10 cellular contexts compared by ENCODE assay signal in genomic region chr3:43162573-43163084, GRCh38. TPM values are rescaled to one million over a fixed set of nuclear protein-coding genes. Genes with fewer than 3 reads are reported as not detected.
DNase-seq lines count a peak whose midpoint lies in the region; ATAC-seq, FAIRE-seq and TF ChIP-seq lines count a peak whose summit lies in the region.
"Had no signal": no experiment of that assay in that cellular context is flagged by ENCODE, and none has a peak within 500 bp of the region (broad histone marks: within the 10 kb centered on the region; RNA-seq: fewer than 3 reads in every experiment).

No MANE protein-coding gene starts in this region.

- H3K27me3 ChIP-seq in PC-3 (ENCODE audit: low read length) (no peaks in the 10 kb centered on the region), ovary (no peaks in the 10 kb centered on the region)
- H3K27me3 ChIP-seq: tibial nerve had no signal

- POLR2A ChIA-PET in PC-3 (lab: Charles Lee; ENCODE audit: unreplicated experiment): interaction anchor here (0.7 to 0.9 kb wide), 2 partner anchors 9 to 17 kb away, joined by 4 read pairs; no protein-coding TSS in a partner anchor

- WGBS in ovary, 3 donors: 76 to 77% (median 76%) methylated on average over 8 of the region's 8 CpGs

- peak; percentile 63 for ATAC-seq in PC-3
- ATAC-seq in left ventricle myocardium superior: peak; percentile 14
- ATAC-seq in HG02571 (IDR thresholded peaks at IDR 0.05; ENCODE audit: unreplicated experiment): no peak

- TF ChIP-seq CTCF in PC-3 (conservative IDR thresholded peaks at IDR 0.05; ENCODE audit: low read depth, low read length): no peak
- TF ChIP-seq CTCF in ovary (IDR thresholded peaks at IDR 0.05): no peak
- TF ChIP-seq CTCF in D721Med (IDR thresholded peaks at IDR 0.05; ENCODE audit: insufficient read depth, missing control alignments): no peak

- H3K4me3 ChIP-seq in PC-3 (ENCODE audit: low read length) (no peak overlapping the region), ovary (no peak overlapping the region)
- H3K4me3 ChIP-seq: tibial nerve had no signal

- no peak for FAIRE-seq in D721Med (lab: Jason Lieb, UNC)

- DNase-seq in PC-3: no peak
- peak; percentile 43 to 49 for DNase-seq in activated T-cell treated with anti-CD3 and anti-CD28 coated beads, Interleukin-2, amount 50 U/mL, for 48 hours
- DNase-seq in left ventricle myocardium superior: no peak
- DNase-seq in stimulated activated CD4-positive, alpha-beta T cell treated with anti-CD3 and anti-CD28 coated beads, Interleukin-4, amount 100 ng/mL, for 24 hours: peak; percentile 27
- no peak for DNase-seq in COLO829 (ENCODE audit: low spot score)
- DNase-seq in ovary: no peak
- no peak for DNase-seq in D721Med (ENCODE audit: insufficient read length, low spot score)
- DNase-seq: NCI-H510A treated with DMSO at 0.1 percent for 48 hours had no signal

- H3K4me1 ChIP-seq in PC-3 (ENCODE audit: insufficient read depth, low read length): peaks cover 13% of the 10 kb centered on the region
- H3K4me1 ChIP-seq in ovary (ENCODE audit: insufficient read depth): no peaks in the 10 kb centered on the region

- no peaks in the 10 kb centered on the region for H3K9me2 ChIP-seq in PC-3 (replicated peaks; ENCODE audit: low read length)

- H3F3A ChIP-seq in PC-3 (ENCODE audit: low read length, unreplicated experiment): no peaks in the 10 kb centered on the region

- H3K9me3 ChIP-seq in PC-3 (ENCODE audit: low read length): peaks cover 14% of the 10 kb centered on the region
- H3K9me3 ChIP-seq in ovary: no peaks in the 10 kb centered on the region

- TF ChIP-seq POLR2A in ovary (IDR thresholded peaks at IDR 0.05): no peak

- TSS peak; percentile 85 for BruUV-seq in PC-3 (replicated peaks; lab: Mats Ljungman, UMichigan)

- no peaks in the 10 kb centered on the region for H4K20me1 ChIP-seq in PC-3 (ENCODE audit: low read length)

- CTCF ChIA-PET in PC-3 (lab: Charles Lee): interaction anchor here (0.7 to 1.6 kb wide), 7 partner anchors 23 to 460 kb away, joined by 3 to 16 read pairs (median 5); partner anchors contain the start of gene SNRK

- no peak for TF ChIP-seq EP300 in ovary (IDR thresholded peaks at IDR 0.05)

- peak overlapping the region; percentile 54 for H3K9ac ChIP-seq in PC-3 (ENCODE audit: low read length)

- no peaks in the 10 kb centered on the region for H3K79me2 ChIP-seq in PC-3 (ENCODE audit: low read length)

- H2AFZ ChIP-seq in PC-3 (ENCODE audit: low read length): peak overlapping the region; percentile 10

- H3K4me2 ChIP-seq in PC-3 (ENCODE audit: low read length): peak overlapping the region; percentile 13

- intact Hi-C loops in PC-3 (cut with micrococcal nuclease): loop anchor here (1.0 to 10.0 kb wide), 8 partner anchors 17 to 592 kb away; no protein-coding TSS in a partner anchor
- intact Hi-C loops in left ventricle myocardium superior (cut with micrococcal nuclease): loop anchor here (2.0 kb wide), 1 partner anchor 340 kb away; no protein-coding TSS in a partner anchor
- intact Hi-C loops in ovary (cut with DNase I): loop anchor here in 2 of 4 donors (10.0 kb wide), 2 partner anchors 332 to 342 kb away; no protein-coding TSS in a partner anchor

- H3K27ac ChIP-seq in PC-3 (ENCODE audit: low read length) (peak overlapping the region; percentile 62), ovary (no peak overlapping the region)

- H3K36me3 ChIP-seq in PC-3 (ENCODE audit: low read depth, low read length): peaks cover 6% of the 10 kb centered on the region; the same call in 1 of the 2 replicates
- H3K36me3 ChIP-seq in ovary: no peaks in the 10 kb centered on the region
- H3K36me3 ChIP-seq: tibial nerve had no signal

RNA-seq across cellular contexts. Expression of gene POMGNT2, which starts 56.8 kb away (rescaled TPM):
- total RNA-seq in PC-3 (2014; rRNA removed) (45.7 and 51.5 TPM in 2 replicates), left ventricle myocardium superior (20.7 TPM), ovary (10 to 100 TPM; 26.7 to 51.7 (median 43.7) TPM)
- polyA plus RNA-seq in ovary: 10 to 100 TPM; 12.0 to 24.0 TPM

Comparison
In these comparisons a context has a peak if more than half of its experiments do, and no peak if none do; other contexts are left out.
1. DNase-seq: peak in activated T-cell treated with anti-CD3 and anti-CD28 coated beads, Interleukin-2, amount 50 U/mL, for 48 hours (2 of 2) and stimulated activated CD4-positive, alpha-beta T cell treated with anti-CD3 and anti-CD28 coated beads, Interleukin-4, amount 100 ng/mL, for 24 hours (single experiment); none in PC-3 (single experiment), left ventricle myocardium superior (single experiment), COLO829 (single experiment), ovary (0 of 5) and D721Med (single experiment).